1 cellular context compared by ENCODE assay signal in genomic region chr6:106637718-106638341, GRCh38.
TF ChIP-seq lines count a peak whose summit lies in the region.

No MANE protein-coding gene starts in this region.

TF ChIP-seq in GM12878, 131 proteins besides CTCF, POLR2A, EP300 and RAD21 (continues in another document):
- peak; percentile 70; the same call in 1 of the 2 replicates for TF ChIP-seq ATF2 (IDR thresholded peaks at IDR 0.05; ENCODE audit: low read length)
- TF ChIP-seq ETV6 (conservative IDR thresholded peaks at IDR 0.05 in 1 of 2, IDR thresholded peaks at IDR 0.05 in 1 of 2; ENCODE audit: borderline replicate concordance in 1 of 2, low read depth in 1 of 2), result 0 out of 4 replicates have a peak, but pooled peaks of 1 of the 2 experiments have one; percentile 11
- TF ChIP-seq EED (IDR thresholded peaks at IDR 0.05; ENCODE audit: low read depth), result no peak
- no peak for TF ChIP-seq KDM1A (IDR thresholded peaks at IDR 0.05; ENCODE audit: borderline replicate concordance)
- no peak for TF ChIP-seq BCLAF1 (IDR thresholded peaks at IDR 0.05)
- no peak for TF ChIP-seq PKNOX1 (IDR thresholded peaks at IDR 0.05)
- TF ChIP-seq CBFB (IDR thresholded peaks at IDR 0.05; ENCODE audit: low read depth), result no peak
- TF ChIP-seq ZNF384 (IDR thresholded peaks at IDR 0.05; ENCODE audit: borderline replicate concordance, low read depth, low read length), result peak; percentile 82
- TF ChIP-seq POLR2AphosphoS2 (IDR thresholded peaks at IDR 0.05; ENCODE audit: low read depth, low read length), result no peak
- peak; percentile 42 for TF ChIP-seq RUNX3 (IDR thresholded peaks at IDR 0.05; ENCODE audit: low read length)
- no peak for TF ChIP-seq TCF7 (IDR thresholded peaks at IDR 0.05; ENCODE audit: borderline replicate concordance)
- peak; percentile 97 for TF ChIP-seq ZNF217 (IDR thresholded peaks at IDR 0.05)
- peak; percentile 29 for TF ChIP-seq SKIL (IDR thresholded peaks at IDR 0.05; ENCODE audit: low read depth, poor library complexity, severe bottlenecking)
- TF ChIP-seq ZZZ3 (IDR thresholded peaks at IDR 0.05; ENCODE audit: control insufficient read depth, insufficient read length, low read depth), result no peak
- no peak for TF ChIP-seq TCF12 (IDR thresholded peaks at IDR 0.05; ENCODE audit: low read depth, low read length)
- peak; percentile 45; the same call in 1 of the 2 replicates for TF ChIP-seq MTA3 (IDR thresholded peaks at IDR 0.05; ENCODE audit: borderline replicate concordance, low read length)
- TF ChIP-seq FOXM1 (IDR thresholded peaks at IDR 0.05; ENCODE audit: low read depth, low read length), result peak; percentile 44; the same call in 1 of the 2 replicates
- peak; percentile 33; the same call in 1 of the 2 replicates for TF ChIP-seq CREM (IDR thresholded peaks at IDR 0.05; ENCODE audit: low read depth)
- peak; percentile 67 for TF ChIP-seq CUX1 (IDR thresholded peaks at IDR 0.05; ENCODE audit: insufficient replicate concordance, low read depth, low read length)
- peak; percentile 57 for TF ChIP-seq MEF2B (IDR thresholded peaks at IDR 0.05; ENCODE audit: partially characterized antibody, poor library complexity, severe bottlenecking)
- no peak for TF ChIP-seq ELK1 (IDR thresholded peaks at IDR 0.05; ENCODE audit: low read depth, low read length)
- no peak for TF ChIP-seq HCFC1 (IDR thresholded peaks at IDR 0.05; ENCODE audit: low read length)
- TF ChIP-seq FOXK2 (IDR thresholded peaks at IDR 0.05), result no peak
- no peak for TF ChIP-seq SMAD5 (IDR thresholded peaks at IDR 0.05; ENCODE audit: low read depth)
- TF ChIP-seq IKZF2 (IDR thresholded peaks at IDR 0.05), result peak; percentile 73 to 78
- TF ChIP-seq SUZ12 (IDR thresholded peaks at IDR 0.05; ENCODE audit: unreplicated experiment), result no peak
- no peak for TF ChIP-seq CHD1 (IDR thresholded peaks at IDR 0.05; ENCODE audit: low read depth, low read length)
- no peak for TF ChIP-seq BACH1 (IDR thresholded peaks at IDR 0.05; ENCODE audit: borderline replicate concordance)
- TF ChIP-seq CHD4 (IDR thresholded peaks at IDR 0.05), result no peak
- TF ChIP-seq ZBTB40 (IDR thresholded peaks at IDR 0.05; ENCODE audit: borderline replicate concordance), result no peak
- TF ChIP-seq MEF2A (IDR thresholded peaks at IDR 0.05; ENCODE audit: insufficient read depth, low read depth, low read length), result peak; percentile 72; the same call in 1 of the 2 replicates
- TF ChIP-seq HDAC6 (IDR thresholded peaks at IDR 0.05; ENCODE audit: unreplicated experiment), result no peak
- TF ChIP-seq SMAD1 (IDR thresholded peaks at IDR 0.05; ENCODE audit: low read depth, partially characterized antibody), result no peak
- no peak for TF ChIP-seq NFXL1 (IDR thresholded peaks at IDR 0.05; ENCODE audit: borderline replicate concordance)
- peak; percentile 50 for TF ChIP-seq JUNB (IDR thresholded peaks at IDR 0.05)
- no peak for TF ChIP-seq HDAC2 (IDR thresholded peaks at IDR 0.05)
- TF ChIP-seq PBX3 (IDR thresholded peaks at IDR 0.05; ENCODE audit: insufficient replicate concordance, low read depth, low read length), result no peak
- TF ChIP-seq RFX5 (IDR thresholded peaks at IDR 0.05; ENCODE audit: low read depth, low read length), result no peak
- peak; percentile 60 for TF ChIP-seq RELB (IDR thresholded peaks at IDR 0.05; ENCODE audit: low read depth)
- peak; percentile 48; the same call in 1 of the 2 replicates for TF ChIP-seq MTA2 (IDR thresholded peaks at IDR 0.05; ENCODE audit: low read depth)
- TF ChIP-seq BMI1 (IDR thresholded peaks at IDR 0.05; ENCODE audit: borderline replicate concordance), result no peak
